Comparison of ENCODE assay signal across 8 cellular contexts in genomic region chr4:14871676-14872430, GRCh38.
DNase-seq lines count a peak whose midpoint lies in the region; ATAC-seq lines count a peak whose summit lies in the region.

No MANE protein-coding gene starts in this region.

- peak; percentile 35 for DNase-seq in COLO668 (lab: John Stamatoyannopoulos, UW; ENCODE audit: unreplicated experiment)
- peak; percentile 32 for DNase-seq in HPDE6-E6E7 (ENCODE audit: extremely low spot score)
- peak; percentile 32 to 46 for DNase-seq in activated CD4-positive, alpha-beta T cell treated with anti-CD3 and anti-CD28 coated beads, Interleukin-2, amount 50 U/mL, for 48 hours
- DNase-seq in left lobe of liver (ENCODE audit: low spot score) = no peak
- no peak for DNase-seq in NCI-H2029 treated with DMSO at 0.1 percent for 48 hours (lab: John Stamatoyannopoulos, UW)
- no peak for DNase-seq in DMS79 (lab: John Stamatoyannopoulos, UW)

- peak; percentile 35 for ATAC-seq in left lobe of liver
- no peak for ATAC-seq in HG02973 (IDR thresholded peaks at IDR 0.05; ENCODE audit: unreplicated experiment)
- no peak for ATAC-seq in GM21367 (IDR thresholded peaks at IDR 0.05; ENCODE audit: unreplicated experiment)

Comparison
In these comparisons a context has a peak if more than half of its experiments do, and no peak if none do; other contexts are left out.
1. DNase-seq: peak in COLO668 (single experiment), HPDE6-E6E7 (single experiment) and activated CD4-positive, alpha-beta T cell treated with anti-CD3 and anti-CD28 coated beads, Interleukin-2, amount 50 U/mL, for 48 hours (2 of 2); none in left lobe of liver (single experiment), NCI-H2029 treated with DMSO at 0.1 percent for 48 hours (single experiment) and DMS79 (single experiment).